Comparison of ENCODE assay signal across 8 cellular contexts in genomic region chr6:15441215-15441868, GRCh38.
DNase-seq lines count a peak whose midpoint lies in the region; ATAC-seq, FAIRE-seq and TF ChIP-seq lines count a peak whose summit lies in the region.

No MANE protein-coding gene starts in this region.

- no peak overlapping the region for H2AFZ ChIP-seq in OCI-LY3 (ENCODE audit: low read depth, low read length)

- H3K79me2 ChIP-seq in OCI-LY3 (ENCODE audit: low read length): peaks cover 64% of the 10 kb centered on the region

- intact Hi-C loops in right cardiac atrium (cut with DNase I): loop anchor here in 1 of 4 donors (5.0 kb wide), 1 partner anchor 174 kb away; no protein-coding TSS in a partner anchor

- H3K4me3 ChIP-seq in OCI-LY3 (ENCODE audit: low read length) (no peak overlapping the region), right cardiac atrium (ENCODE audit: low read length) (no peak overlapping the region), small intestine (ENCODE audit: low read depth in 1 of 2, low read length in 2 of 2) (no peak overlapping the region)

- 73% methylated on average over 7 of the region's 7 CpGs for WGBS in right cardiac atrium
- WGBS in small intestine, 3 donors: 75 to 77% (median 76%) methylated on average over 7 of the region's 7 CpGs

- H3K4me2 ChIP-seq in OCI-LY3 (ENCODE audit: low read length): no peak overlapping the region

- H3K36me3 ChIP-seq in OCI-LY3 (replicated peaks; ENCODE audit: low read depth, low read length) (no peaks in the 10 kb centered on the region), small intestine (ENCODE audit: control insufficient read depth in 2 of 2, insufficient read depth in 2 of 2, low read length in 2 of 2) (no peaks in the 10 kb centered on the region)

- H4K20me1 ChIP-seq in OCI-LY3 (ENCODE audit: insufficient read depth, low read length): peaks cover 63% of the 10 kb centered on the region

- no peak overlapping the region for H3K27ac ChIP-seq in OCI-LY3 (ENCODE audit: low read length)
- H3K27ac ChIP-seq in right cardiac atrium (ENCODE audit: low read length): no peak overlapping the region
- H3K27ac ChIP-seq in small intestine (ENCODE audit: low read depth in 1 of 2, low read length in 1 of 2): no peak overlapping the region

- ATAC-seq in right cardiac atrium (peak; percentile 79 to 82), HG02588 (IDR thresholded peaks at IDR 0.05; ENCODE audit: unreplicated experiment) (no peak)

- H3K4me1 ChIP-seq in OCI-LY3 (ENCODE audit: low read length): peaks cover 4% of the 10 kb centered on the region
- peaks cover 14% of the 10 kb centered on the region for H3K4me1 ChIP-seq in right cardiac atrium (ENCODE audit: control insufficient read depth, insufficient read depth, low read length)
- H3K4me1 ChIP-seq in small intestine (ENCODE audit: control insufficient read depth in 2 of 2, insufficient read depth in 1 of 2, low read depth in 1 of 2, low read length in 1 of 2): peaks cover 0 to 20% of the 10 kb centered on the region in 2 donors

- peak; percentile 73 for TF ChIP-seq CTCF in OCI-LY3 (IDR thresholded peaks at IDR 0.05; ENCODE audit: low read depth, low read length)

- FAIRE-seq in small intestine (lab: Jason Lieb, UNC): no peak

- H3K9me3 ChIP-seq in OCI-LY3 (ENCODE audit: insufficient read depth, low read length) (no peaks in the 10 kb centered on the region), right cardiac atrium (ENCODE audit: control insufficient read depth, low read length) (no peaks in the 10 kb centered on the region), small intestine (ENCODE audit: control insufficient read depth, low read depth) (no peaks in the 10 kb centered on the region)

- DNase-seq in DMS153 treated with DMSO at 0.1 percent for 48 hours (lab: John Stamatoyannopoulos, UW; ENCODE audit: unreplicated experiment) (peak; percentile 67), HPDE6-E6E7 (ENCODE audit: extremely low spot score) (peak; percentile 64), amniotic epithelial cell (ENCODE audit: low read depth) (peak; percentile 67), right cardiac atrium (no peak), small intestine (peak; percentile 50), UCSD-AML1 (lab: John Stamatoyannopoulos, UW; ENCODE audit: unreplicated experiment) (no peak)

- no peak overlapping the region for H3K9ac ChIP-seq in OCI-LY3 (ENCODE audit: low read length)

- H3K27me3 ChIP-seq in OCI-LY3 (ENCODE audit: low read depth, low read length) (no peaks in the 10 kb centered on the region), right cardiac atrium (ENCODE audit: control insufficient read depth, insufficient read depth) (no peaks in the 10 kb centered on the region), small intestine (ENCODE audit: control insufficient read depth in 2 of 2, insufficient read depth in 2 of 2, low read length in 2 of 2) (no peaks in the 10 kb centered on the region)

Comparison
In these comparisons a context has a peak if more than half of its experiments do, and no peak if none do; other contexts are left out.
1. DNase-seq: peak in DMS153 treated with DMSO at 0.1 percent for 48 hours (single experiment), HPDE6-E6E7 (single experiment), amniotic epithelial cell (single experiment) and small intestine (single experiment); none in right cardiac atrium (0 of 3) and UCSD-AML1 (single experiment).